ENCODE assay signal across 38 cellular contexts in the genomic region with DNA sequence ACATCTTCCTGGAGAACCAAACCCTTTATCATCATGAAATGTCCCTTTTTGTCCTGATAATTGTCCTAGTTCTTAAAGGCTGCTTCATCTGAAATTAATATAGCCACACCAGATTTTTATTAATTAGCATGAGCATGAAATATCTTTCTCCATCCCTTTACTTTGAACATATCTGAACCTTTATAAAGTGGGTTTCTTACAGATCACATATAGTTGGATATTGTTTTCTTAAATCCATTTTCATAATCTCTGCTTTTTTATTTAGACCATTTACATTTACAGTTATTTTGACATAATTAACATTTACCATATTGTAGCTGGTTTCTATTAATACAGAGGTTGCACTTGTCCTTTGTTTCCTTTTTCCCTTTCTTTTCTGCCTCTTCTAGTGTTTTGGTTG. TPM values are rescaled to one million over a fixed set of nuclear protein-coding genes. Genes with fewer than 3 reads are reported as not detected.
"Had no signal": no experiment of that assay in that cellular context is flagged by ENCODE, and none has a peak within 500 bp of the region (broad histone marks: within the 10 kb centered on the region; RNA-seq: fewer than 3 reads in every experiment).

No MANE protein-coding gene starts in this region.

- ATAC-seq: activated naive CD4-positive, alpha-beta T cell treated with anti-CD3 and anti-CD28 coated beads, Interleukin-2, amount 50 U/mL, for 72 hours; activated naive CD8-positive, alpha-beta T cell treated with anti-CD3 and anti-CD28 coated beads, Interleukin-2, amount 50 U/mL, for 24 hours; activated T-cell treated with anti-CD3 and anti-CD28 coated beads, Interleukin-2, amount 50 U/mL, for 4 hours; activated T-cell treated with anti-CD3 and anti-CD28 coated beads, Interleukin-2, amount 50 U/mL, for 72 hours; activated T-helper 17 cell treated with anti-CD3 and anti-CD28 coated beads, Interleukin-2, amount 50 U/mL, for 72 hours; body of pancreas had no signal

- FAIRE-seq: astrocyte, bronchial epithelial cell had no signal

- H3K36me3 ChIP-seq: adrenal gland, ascending aorta, brain microvascular endothelial cell, breast epithelium, cardiac muscle cell had no signal

- DNase-seq: activated effector memory CD4-positive, alpha-beta T cell treated with anti-CD3 and anti-CD28 coated beads, Interleukin-2, amount 50 U/mL, for 16 hours; activated effector memory CD4-positive, alpha-beta T cell treated with Interleukin-2 at 50 U/mL for 16 hours; activated gamma-delta T cell; activated gamma-delta T cell treated with Interleukin-2 at 50 U/mL for 16 hours; activated naive CD4-positive, alpha-beta T cell; activated naive CD4-positive, alpha-beta T cell treated with anti-CD3 and anti-CD28 coated beads for 36 hours; activated naive CD4-positive, alpha-beta T cell treated with anti-CD3 and anti-CD28 coated beads, Interleukin-2, amount 10 ng/mL, durations not matched to agents 7 days and 5 days; activated naive CD4-positive, alpha-beta T cell treated with anti-CD3 and anti-CD28 coated beads, Interleukin-2, amount 50 U/mL, for 16 hours; activated naive CD4-positive, alpha-beta T cell treated with Interleukin-2 at 50 U/mL for 16 hours; activated naive CD8-positive, alpha-beta T cell treated with anti-CD3 and anti-CD28 coated beads for 36 hours; activated naive CD8-positive, alpha-beta T cell treated with anti-CD3 and anti-CD28 coated beads, Interleukin-2, amount 10 ng/mL, durations not matched to agents 7 days and 5 days; activated naive CD8-positive, alpha-beta T cell treated with anti-CD3 and anti-CD28 coated beads, Interleukin-2, amount 50 U/mL, for 24 hours; activated T-cell treated with anti-CD3 and anti-CD28 coated beads, Interleukin-2, amount 50 U/mL, for 1 hour; activated T-cell treated with anti-CD3 and anti-CD28 coated beads, Interleukin-2, amount 50 U/mL, for 24 hours; activated T-cell treated with anti-CD3 and anti-CD28 coated beads, Interleukin-2, amount 50 U/mL, for 4 hours; activated T-cell treated with anti-CD3 and anti-CD28 coated beads, Interleukin-2, amount 50 U/mL, for 48 hours; activated T-cell treated with anti-CD3 and anti-CD28 coated beads, Interleukin-2, amount 50 U/mL, for 72 hours; adrenal gland; amniotic stem cell; amygdala; anterior cingulate cortex; aorta; body of pancreas; brain microvascular endothelial cell; caudate nucleus; central memory CD4-positive, alpha-beta T cell; cerebellar nuclear complex had no signal

- H3K9me3 ChIP-seq: adrenal gland, body of pancreas had no signal

- H3K4me3 ChIP-seq: adrenal gland, ascending aorta, body of pancreas, breast epithelium, cardiac muscle cell had no signal

- H3K27me3 ChIP-seq: ascending aorta, body of pancreas, brain microvascular endothelial cell, breast epithelium, cardiac muscle cell had no signal

- H3K4me1 ChIP-seq: adrenal gland, ascending aorta, body of pancreas, breast epithelium had no signal

- H3K27ac ChIP-seq: adrenal gland, ascending aorta, body of pancreas, brain microvascular endothelial cell, breast epithelium, cardiac muscle cell had no signal

RNA-seq across cellular contexts. Expression of a gene that starts 17.2 kb away (rescaled TPM):
- total RNA-seq: activated naive CD4-positive, alpha-beta T cell treated with anti-CD3 and anti-CD28 coated beads for 36 hours; activated naive CD4-positive, alpha-beta T cell treated with anti-CD3 and anti-CD28 coated beads, Interleukin-2, amount 50 U/mL, for 72 hours; activated naive CD8-positive, alpha-beta T cell treated with anti-CD3 and anti-CD28 coated beads for 36 hours; activated naive CD8-positive, alpha-beta T cell treated with anti-CD3 and anti-CD28 coated beads, Interleukin-2, amount 10 ng/mL, durations not matched to agents 7 days and 5 days; activated T-cell treated with anti-CD3 and anti-CD28 coated beads, Interleukin-2, amount 50 U/mL, for 4 hours; activated T-cell treated with anti-CD3 and anti-CD28 coated beads, Interleukin-2, amount 50 U/mL, for 72 hours; activated T-helper 1 cell treated with anti-CD3 and anti-CD28 coated beads, Interleukin-12 subunit alpha, Interleukin-12 subunit beta, Interleukin-2, Interleukin-4 antibody, amounts not matched to agents 30 ng/mL and 10 ng/mL and 1 ng/mL, durations not matched to agents 14 hours and 24 hours and 36 hours; activated T-helper 17 cell treated with anti-CD3 and anti-CD28 coated beads, Interleukin-2, amount 50 U/mL, for 72 hours; activated T-helper 2 cell treated with anti-CD3 and anti-CD28 coated beads, Interferon-gamma antibody, Interleukin-2, Interleukin-4, amounts not matched to agents 10 μg/mL and 5 μg/mL and 100 μg/mL, durations not matched to agents 14 hours and 24 hours and 36 hours; adrenal gland; aorta; ascending aorta; astrocyte; body of pancreas; bronchial epithelial cell; cardiac muscle cell; cardiac septum; chondrocyte had no signal
- polyA plus RNA-seq: adrenal gland, aorta, cardiac muscle cell had no signal
